ENCODE assay signal across 9 cellular contexts in genomic region chr19:49814010-49814409, GRCh38. TPM values are rescaled to one million over a fixed set of nuclear protein-coding genes. Genes with fewer than 3 reads are reported as not detected.
DNase-seq lines count a peak whose midpoint lies in the region; ATAC-seq and TF ChIP-seq lines count a peak whose summit lies in the region.
"Had no signal": no experiment of that assay in that cellular context is flagged by ENCODE, and none has a peak within 500 bp of the region (broad histone marks: within the 10 kb centered on the region; RNA-seq: fewer than 3 reads in every experiment).

No MANE protein-coding gene starts in this region.

- no peak for TF ChIP-seq POLR2A in NB4 (IDR thresholded peaks at IDR 0.05; ENCODE audit: extremely low read depth, insufficient read length)

- peak overlapping the region in 7 of 8 donors; percentile 25 to 97 (median 96) for H3K4me3 Mint-ChIP-seq in CD4-positive, alpha-beta memory T cell
- peak overlapping the region; percentile 39 for H3K4me3 Mint-ChIP-seq in dendritic cell treated with granulocyte-macrophage colony-stimulating factor and Interleukin-4, amounts not matched to agents 40 ng/mL and 50 ng/mL, for 4 days

- no peaks in the 10 kb centered on the region for H3K27me3 ChIP-seq in CD4-positive, alpha-beta memory T cell (ENCODE audit: insufficient read depth, low read length)
- H3K27me3 ChIP-seq in osteoblast (ENCODE audit: insufficient read depth, low read length) = no peaks in the 10 kb centered on the region
- H3K27me3 ChIP-seq: right lobe of liver had no signal

- peak overlapping the region; percentile 83 to 100 (median 100) for H3K27ac Mint-ChIP-seq in CD4-positive, alpha-beta memory T cell
- peak overlapping the region; percentile 95 for H3K27ac Mint-ChIP-seq in dendritic cell treated with granulocyte-macrophage colony-stimulating factor and Interleukin-4, amounts not matched to agents 40 ng/mL and 50 ng/mL, for 4 days

- H4K20me1 ChIP-seq in osteoblast (ENCODE audit: insufficient read depth, low read length) = no peaks in the 10 kb centered on the region

- H3K36me3 ChIP-seq in CD4-positive, alpha-beta memory T cell (ENCODE audit: insufficient read depth, low read length) = no peaks in the 10 kb centered on the region
- H3K36me3 ChIP-seq in osteoblast (ENCODE audit: insufficient read depth, low read length) = no peaks in the 10 kb centered on the region
- H3K36me3 ChIP-seq: right lobe of liver had no signal

- TF ChIP-seq CTCF in NB4 (IDR thresholded peaks at IDR 0.05; ENCODE audit: low read depth, low read length) = no peak
- TF ChIP-seq CTCF in osteoblast (IDR thresholded peaks at IDR 0.05; ENCODE audit: extremely low read depth, low read depth, low read length) = no peak

- H2AFZ ChIP-seq in osteoblast (ENCODE audit: low read length) = peak overlapping the region; percentile 63

- H3K27ac ChIP-seq in CD4-positive, alpha-beta memory T cell (ENCODE audit: low read depth, low read length) = peak overlapping the region; percentile 98
- peak overlapping the region; percentile 97 for H3K27ac ChIP-seq in osteoblast (ENCODE audit: low read depth, low read length)

- intact Hi-C loops in CD4-positive, alpha-beta memory T cell (cut with micrococcal nuclease) = no loop called here
- intact Hi-C loops in dendritic cell treated with granulocyte-macrophage colony-stimulating factor and Interleukin-4, amounts not matched to agents 40 ng/mL and 50 ng/mL, for 4 days (cut with micrococcal nuclease) = no loop called here

- POLR2A ChIA-PET in CD4-positive, alpha-beta memory T cell (lab: Charles Lee; ENCODE audit: partially characterized antibody) = interaction anchor here (0.5 to 3.6 kb wide), 14 partner anchors 9 to 942 kb away, joined by 3 to 53 read pairs (median 8); partner anchors contain the start of genes AKT1S1, AP2A1, GYS1 and IL4I1

- H3K9me3 Mint-ChIP-seq in CD4-positive, alpha-beta memory T cell = peaks cover 0 to 5% (median 0%) of the 10 kb centered on the region in 8 donors
- H3K9me3 Mint-ChIP-seq in dendritic cell treated with granulocyte-macrophage colony-stimulating factor and Interleukin-4, amounts not matched to agents 40 ng/mL and 50 ng/mL, for 4 days = no peaks in the 10 kb centered on the region

- H3K4me1 Mint-ChIP-seq in CD4-positive, alpha-beta memory T cell = peaks cover 19 to 56% (median 39%) of the 10 kb centered on the region in 4 donors
- H3K4me1 Mint-ChIP-seq in dendritic cell treated with granulocyte-macrophage colony-stimulating factor and Interleukin-4, amounts not matched to agents 40 ng/mL and 50 ng/mL, for 4 days (ENCODE audit: low read depth) = peaks cover 55% of the 10 kb centered on the region

- CTCF ChIA-PET in CD4-positive, alpha-beta memory T cell (lab: Charles Lee; ENCODE audit: partially characterized antibody) = interaction anchor here (1.2 kb wide), 1 partner anchor 54 kb away, joined by 3 read pairs; the partner anchor contains the start of gene PNKP

- H3K27me3 Mint-ChIP-seq in CD4-positive, alpha-beta memory T cell = no peaks in the 10 kb centered on the region
- H3K27me3 Mint-ChIP-seq in dendritic cell treated with granulocyte-macrophage colony-stimulating factor and Interleukin-4, amounts not matched to agents 40 ng/mL and 50 ng/mL, for 4 days = peaks cover 3% of the 10 kb centered on the region

- peaks cover 0 to 16% of the 10 kb centered on the region in 2 donors for H3K36me3 Mint-ChIP-seq in CD4-positive, alpha-beta memory T cell
- peaks cover 30% of the 10 kb centered on the region for H3K36me3 Mint-ChIP-seq in dendritic cell treated with granulocyte-macrophage colony-stimulating factor and Interleukin-4, amounts not matched to agents 40 ng/mL and 50 ng/mL, for 4 days (ENCODE audit: low read depth)

- no peak for ATAC-seq in HG03571 (IDR thresholded peaks at IDR 0.05; ENCODE audit: unreplicated experiment)
- no peak for ATAC-seq in GM21381 (IDR thresholded peaks at IDR 0.05; ENCODE audit: unreplicated experiment)

- H3K4me1 ChIP-seq in CD4-positive, alpha-beta memory T cell (ENCODE audit: insufficient read depth, low read length) = peaks cover 43% of the 10 kb centered on the region
- peaks cover 22% of the 10 kb centered on the region for H3K4me1 ChIP-seq in osteoblast (ENCODE audit: insufficient read depth, low read length)

- H3K4me3 ChIP-seq in CD4-positive, alpha-beta memory T cell (ENCODE audit: low read length in 2 of 2) = no peak overlapping the region
- peak overlapping the region; percentile 67 for H3K4me3 ChIP-seq in NB4 (ENCODE audit: low read depth, low read length)
- H3K4me3 ChIP-seq in osteoblast (ENCODE audit: insufficient read depth, low read length) = peak overlapping the region; percentile 85

- H3K79me2 ChIP-seq in osteoblast (ENCODE audit: insufficient read depth, low read length) = peaks cover 9% of the 10 kb centered on the region

- H3K4me2 ChIP-seq in osteoblast (ENCODE audit: insufficient read depth, low read length) = peak overlapping the region; percentile 90

- DNase-seq in CD4-positive, alpha-beta memory T cell = no peak
- DNase-seq in NB4 (ENCODE audit: low read depth) = no peak
- peak; percentile 63 for DNase-seq in osteoblast (ENCODE audit: insufficient read length, low spot score, missing footprints)
- DNase-seq in T-helper 9 cell = no peak
- no peak for DNase-seq in AG20443 (ENCODE audit: low spot score)

- H3K9me3 ChIP-seq in CD4-positive, alpha-beta memory T cell (ENCODE audit: control insufficient read depth in 1 of 2, low read length in 2 of 2) = no peaks in the 10 kb centered on the region
- H3K9me3 ChIP-seq in osteoblast (ENCODE audit: low read depth, low read length) = no peaks in the 10 kb centered on the region
- H3K9me3 ChIP-seq: right lobe of liver had no signal

RNA-seq across cellular contexts. Expression of gene FUZ, which starts 0.9 kb away (rescaled TPM):
- 10 to 100 TPM; 22.4 to 24.1 TPM for total RNA-seq in CD4-positive, alpha-beta memory T cell
- 1 to 10 TPM; 4.9 to 7.4 TPM for polyA plus RNA-seq in CD4-positive, alpha-beta memory T cell
- total RNA-seq in osteoblast = 18.6 and 29.7 TPM in 2 replicates

RNA-seq across cellular contexts. Expression of gene MED25, which starts 4.1 kb away (rescaled TPM):
- total RNA-seq in CD4-positive, alpha-beta memory T cell = 10 to 100 TPM; 41.8 to 48.8 TPM
- 10 to 100 TPM; 10.7 to 22.9 TPM for polyA plus RNA-seq in CD4-positive, alpha-beta memory T cell
- 19.5 and 20.9 TPM in 2 replicates for total RNA-seq in osteoblast

RNA-seq across cellular contexts. Expression of gene PTOV1, which starts 36.9 kb away (rescaled TPM):
- 100 to 1,000 TPM; 150 to 156 TPM for total RNA-seq in CD4-positive, alpha-beta memory T cell
- polyA plus RNA-seq in CD4-positive, alpha-beta memory T cell = 10 to 100 TPM; 40.7 to 57.9 TPM
- 39.4 and 43.3 TPM in 2 replicates for total RNA-seq in osteoblast

RNA-seq across cellular contexts. Expression of gene AP2A1, which starts 47.2 kb away (rescaled TPM):
- 10 to 100 TPM; 55.5 to 56.2 TPM for total RNA-seq in CD4-positive, alpha-beta memory T cell
- 1 to 10 TPM; 2.6 to 9.5 TPM for polyA plus RNA-seq in CD4-positive, alpha-beta memory T cell
- total RNA-seq in osteoblast = 93.1 and 98.1 TPM in 2 replicates

RNA-seq across cellular contexts. Expression of gene TSKS, which starts 50.9 kb away (rescaled TPM):
- total RNA-seq in CD4-positive, alpha-beta memory T cell = 1 to 10 TPM in 1 of 2 experiments, under 1 TPM in 1; 0.90 to 1.1 TPM
- polyA plus RNA-seq in CD4-positive, alpha-beta memory T cell = under 1 TPM; 0.16 to 0.56 TPM
- total RNA-seq in osteoblast = not detected in 2 replicates
- total RNA-seq: right lobe of liver had no signal

Comparison
In these comparisons a context has a peak if more than half of its experiments do, and no peak if none do; other contexts are left out.
1. H3K4me3 ChIP-seq: peak in NB4 (single experiment) and osteoblast (single experiment); none in CD4-positive, alpha-beta memory T cell (0 of 2).